In the genomic region with DNA sequence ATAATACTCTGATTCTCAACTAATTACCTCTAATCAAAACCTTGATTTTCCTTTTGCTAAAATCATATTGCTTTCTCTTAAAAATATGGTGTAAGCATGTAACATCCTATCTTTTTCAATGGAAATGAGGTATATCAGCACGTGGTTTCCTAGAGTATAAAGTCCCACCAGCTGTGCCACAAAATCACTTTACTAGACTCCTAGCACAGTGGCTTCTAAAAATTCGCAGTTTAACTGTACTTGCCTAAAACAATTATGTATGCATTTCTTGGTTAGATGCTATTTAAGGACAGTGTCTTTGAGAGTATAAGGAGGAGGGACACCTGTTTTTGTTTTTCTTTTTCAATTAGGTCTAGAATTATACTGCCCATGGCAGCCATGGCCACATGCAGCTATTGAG, we compare ENCODE assay signal across 7 cellular contexts.
"Had no signal": no experiment of that assay in that cellular context is flagged by ENCODE, and none has a peak within 500 bp of the region (broad histone marks: within the 10 kb centered on the region; RNA-seq: fewer than 3 reads in every experiment).

No MANE protein-coding gene starts in this region.

- ATAC-seq: K562 had no signal

- H3K4me3 ChIP-seq: GM23248, K562 had no signal

- H3K27ac ChIP-seq: GM23248 had no signal

- H2AFZ ChIP-seq: GM23248 had no signal

- FAIRE-seq: HTR-8/SVneo, K562 had no signal

- H3K9ac ChIP-seq: GM23248 had no signal

- DNase-seq: GM23248, GOT3, H9, HCEC 1CT, IMR-90 had no signal
